8 cellular contexts compared by ENCODE assay signal in the genomic region with DNA sequence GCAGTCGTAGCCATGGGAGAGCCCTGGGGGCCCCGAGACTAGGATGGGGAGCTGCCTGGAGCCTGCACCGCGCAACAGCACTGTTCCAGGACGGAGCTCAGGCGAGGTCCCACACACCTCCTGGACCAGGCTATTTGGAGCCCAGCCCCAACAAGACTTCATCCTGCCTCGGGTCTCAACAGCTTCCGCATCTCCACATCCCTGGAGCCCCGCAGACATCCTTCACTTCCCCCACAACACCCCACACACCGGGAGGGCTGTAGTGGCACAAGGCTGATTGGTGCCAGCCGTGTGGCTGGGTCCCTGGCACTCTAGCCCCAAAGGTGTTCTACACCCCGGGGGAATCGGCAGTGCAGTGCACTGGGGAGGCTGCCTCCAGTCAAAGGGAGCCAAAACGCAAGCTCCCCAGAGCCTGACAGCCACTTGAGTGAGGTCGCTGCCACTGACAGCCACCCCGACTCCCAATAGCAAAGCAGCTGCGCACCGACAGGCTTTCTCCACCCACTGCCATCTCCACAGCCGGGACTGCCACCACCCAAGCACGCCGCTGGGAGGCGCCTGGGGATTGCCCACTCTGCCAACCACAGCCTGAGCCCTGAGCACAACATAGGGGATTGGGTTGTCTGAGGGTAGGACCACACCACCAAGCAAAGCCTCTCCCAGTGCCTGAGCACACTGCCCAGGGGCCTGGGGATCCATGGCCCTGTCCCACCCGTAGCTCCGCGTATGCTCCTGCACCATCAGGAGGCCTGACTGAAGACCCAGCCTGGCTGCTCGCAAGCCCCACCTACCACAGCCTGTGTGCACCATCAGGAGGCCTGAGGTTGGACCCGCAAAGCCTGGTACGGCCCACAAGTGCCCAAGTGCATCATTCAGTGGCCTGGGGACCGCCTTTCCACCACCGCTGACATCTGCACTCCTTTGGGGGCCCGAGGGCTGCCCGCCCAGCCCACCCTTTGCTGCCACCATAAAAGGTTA. TPM values are rescaled to one million over a fixed set of nuclear protein-coding genes. Genes with fewer than 3 reads are reported as not detected.
DNase-seq lines count a peak whose midpoint lies in the region; ATAC-seq and TF ChIP-seq lines count a peak whose summit lies in the region.

No MANE protein-coding gene starts in this region.

- H3K14ac ChIP-seq in trophoblast cell (ENCODE audit: low read length): no peak overlapping the region

- H3K79me2 ChIP-seq in trophoblast cell (ENCODE audit: control insufficient read depth, insufficient read depth, low read length, poor library complexity): no peaks in the 10 kb centered on the region

- H4K91ac ChIP-seq in trophoblast cell (ENCODE audit: low read depth, low read length): no peak overlapping the region

- peak overlapping the region; percentile 18 for H3K4me3 ChIP-seq in trophoblast cell (ENCODE audit: low read depth, low read length)

- no peak overlapping the region for H3K4ac ChIP-seq in trophoblast cell (ENCODE audit: low read depth, low read length)

- no peak overlapping the region for H3K18ac ChIP-seq in trophoblast cell (ENCODE audit: low read length)

- no peak overlapping the region for H2BK12ac ChIP-seq in trophoblast cell (ENCODE audit: low read length)

- no peaks in the 10 kb centered on the region for H3K36me3 Mint-ChIP-seq in glutamatergic neuron (ENCODE audit: unreplicated experiment)
- peaks cover 6% of the 10 kb centered on the region for H3K36me3 Mint-ChIP-seq in type B pancreatic cell

- H3K27me3 ChIP-seq in trophoblast cell (ENCODE audit: insufficient read depth, low read length): no peaks in the 10 kb centered on the region

- TF ChIP-seq CTCF in glutamatergic neuron (IDR thresholded peaks at IDR 0.05; ENCODE audit: partially characterized antibody, unreplicated experiment) (peak; percentile 72), type B pancreatic cell (conservative IDR thresholded peaks at IDR 0.05) (peak; percentile 72)

- H3K9me3 ChIP-seq in trophoblast cell (ENCODE audit: insufficient read depth, low read depth, low read length): no peaks in the 10 kb centered on the region

- H3K9ac ChIP-seq in trophoblast cell (ENCODE audit: low read length): no peak overlapping the region

- H3K79me1 ChIP-seq in trophoblast cell (ENCODE audit: low read length): no peaks in the 10 kb centered on the region

- peaks cover 0 to 2% of the 10 kb centered on the region in 2 experiments for H3K4me1 ChIP-seq in trophoblast cell (ENCODE audit: control insufficient read depth in 1 of 2, insufficient read depth in 2 of 2, low read length in 2 of 2)

- no peak overlapping the region for H2AFZ ChIP-seq in trophoblast cell (ENCODE audit: insufficient read depth, low read length, poor library complexity)

- H3K27me3 Mint-ChIP-seq in glutamatergic neuron (ENCODE audit: unreplicated experiment) (no peaks in the 10 kb centered on the region), type B pancreatic cell (peaks cover 28% of the 10 kb centered on the region)

- DNase-seq in CD1c-positive myeloid dendritic cell (ENCODE audit: extremely low spot score) (peak; percentile 78), SHP77 (lab: John Stamatoyannopoulos, UW) (peak; percentile 2 to 8), activated gamma-delta T cell (lab: John Stamatoyannopoulos, UW) (peak; percentile 69), glutamatergic neuron (peak; percentile 68), trophoblast cell (peak; percentile 64 to 71), type B pancreatic cell (ENCODE audit: extremely low spot score, unreplicated experiment) (no peak)

- H3K4me1 Mint-ChIP-seq in glutamatergic neuron (ENCODE audit: low read depth, unreplicated experiment): peaks cover 6% of the 10 kb centered on the region
- peaks cover 3% of the 10 kb centered on the region for H3K4me1 Mint-ChIP-seq in type B pancreatic cell (ENCODE audit: unreplicated experiment)

- no peaks in the 10 kb centered on the region for H3K9me3 Mint-ChIP-seq in glutamatergic neuron (ENCODE audit: unreplicated experiment)
- H3K9me3 Mint-ChIP-seq in type B pancreatic cell: no peaks in the 10 kb centered on the region

- H3K23ac ChIP-seq in trophoblast cell (ENCODE audit: low read length): no peak overlapping the region

- peak; percentile 96 for ATAC-seq in GM19438 (IDR thresholded peaks at IDR 0.05; ENCODE audit: low read depth, unreplicated experiment)
- ATAC-seq in HG03521 (IDR thresholded peaks at IDR 0.05; ENCODE audit: unreplicated experiment): peak; percentile 79

- no CpG with 5 or more reads among the region's 32 CpGs for WGBS in trophoblast cell (ENCODE audit: extremely low coverage, insufficient coverage, insufficient read length)

- H2BK120ac ChIP-seq in trophoblast cell (ENCODE audit: insufficient read depth, low read length, poor library complexity): no peak overlapping the region

- no peak overlapping the region for H2AK5ac ChIP-seq in trophoblast cell (ENCODE audit: low read length)

- no peak overlapping the region for H4K8ac ChIP-seq in trophoblast cell (ENCODE audit: low read depth, low read length)

- H3K27ac Mint-ChIP-seq in glutamatergic neuron (ENCODE audit: unreplicated experiment): no peak overlapping the region
- no peak overlapping the region for H3K27ac Mint-ChIP-seq in type B pancreatic cell

- peak overlapping the region; percentile 53 for H3K4me2 ChIP-seq in trophoblast cell (ENCODE audit: low read length)

- H3K36me3 ChIP-seq in trophoblast cell (ENCODE audit: control insufficient read depth in 1 of 2, insufficient read depth in 2 of 2, low read length in 2 of 2): no peaks in the 10 kb centered on the region

- H3K27ac ChIP-seq in trophoblast cell (ENCODE audit: low read depth, low read length): no peak overlapping the region

- H3K4me3 Mint-ChIP-seq in glutamatergic neuron (ENCODE audit: unreplicated experiment) (no peak overlapping the region), type B pancreatic cell (no peak overlapping the region)

- H2BK5ac ChIP-seq in trophoblast cell (ENCODE audit: low read depth, low read length, poor library complexity): no peak overlapping the region

- H4K12ac ChIP-seq in trophoblast cell (ENCODE audit: low read depth, low read length): no peak overlapping the region

RNA-seq across cellular contexts. Expression of a gene that starts 13.2 kb away (rescaled TPM):
- total RNA-seq in glutamatergic neuron (ENCODE audit: unreplicated experiment): not detected
- polyA plus RNA-seq in trophoblast cell (2013): not detected in 2 replicates
- not detected in 2 replicates for total RNA-seq in type B pancreatic cell (ENCODE audit: low replicate concordance)

RNA-seq across cellular contexts. Expression of a gene that starts 53.4 kb away (rescaled TPM):
- total RNA-seq in glutamatergic neuron (ENCODE audit: unreplicated experiment) (not detected), type B pancreatic cell (ENCODE audit: low replicate concordance) (0.19 and 1.6 TPM in 2 replicates)
- 0.22 and 0.27 TPM in 2 replicates for polyA plus RNA-seq in trophoblast cell (2013)

RNA-seq across cellular contexts. Expression of a gene that starts 55.0 kb away (rescaled TPM):
- total RNA-seq in glutamatergic neuron (ENCODE audit: unreplicated experiment): not detected
- 0.07 TPM in 1 of 2 replicates, not detected in the other for polyA plus RNA-seq in trophoblast cell (2013)
- not detected in 2 replicates for total RNA-seq in type B pancreatic cell (ENCODE audit: low replicate concordance)
